ENCODE assay signal across 1 cellular context in genomic region chr22:45629469-45630089, GRCh38.
TF ChIP-seq lines count a peak whose summit lies in the region.

No MANE protein-coding gene starts in this region.

TF ChIP-seq in HepG2, 621 proteins besides CTCF, POLR2A, EP300 and RAD21 (continued from another document and continues in another):
- peak; percentile 26; the same call in 1 of the 2 replicates for TF ChIP-seq HNF1B (CRISPR knock-in tag; IDR thresholded peaks at IDR 0.05)
- TF ChIP-seq CHCHD3 (CRISPR knock-in tag; IDR thresholded peaks at IDR 0.05): no peak
- no peak for TF ChIP-seq NFYB (CRISPR knock-in tag; IDR thresholded peaks at IDR 0.05)
- TF ChIP-seq ZNF709 (CRISPR knock-in tag; IDR thresholded peaks at IDR 0.05): no peak
- TF ChIP-seq ZBTB7B (CRISPR knock-in tag; IDR thresholded peaks at IDR 0.05): peak; percentile 63; the same call in 1 of the 2 replicates
- no peak for TF ChIP-seq REL (CRISPR knock-in tag; conservative IDR thresholded peaks at IDR 0.05)
- no peak for TF ChIP-seq ADNP (CRISPR knock-in tag; IDR thresholded peaks at IDR 0.05)
- no peak for TF ChIP-seq ZNF326 (CRISPR knock-in tag; IDR thresholded peaks at IDR 0.05; ENCODE audit: borderline replicate concordance)
- TF ChIP-seq MED8 (CRISPR knock-in tag; IDR thresholded peaks at IDR 0.05; ENCODE audit: insufficient replicate concordance): no peak
- TF ChIP-seq PLSCR1 (CRISPR knock-in tag; IDR thresholded peaks at IDR 0.05; ENCODE audit: borderline replicate concordance): no peak
- TF ChIP-seq EZH2 (conservative IDR thresholded peaks at IDR 0.05; ENCODE audit: low read depth, low read length): no peak
- TF ChIP-seq ZNF512B (CRISPR knock-in tag; IDR thresholded peaks at IDR 0.05; ENCODE audit: borderline replicate concordance): 0 out of 2 replicates have a peak, but pooled peaks have one; percentile 29
- TF ChIP-seq IRF2 (CRISPR knock-in tag; IDR thresholded peaks at IDR 0.05): 0 out of 2 replicates have a peak, but pooled peaks have one; percentile 26
- no peak for TF ChIP-seq CCAR2 (optimal IDR thresholded peaks at IDR 0.05; ENCODE audit: low read depth, low read length)
- no peak for TF ChIP-seq IKZF4 (CRISPR knock-in tag; IDR thresholded peaks at IDR 0.05; ENCODE audit: borderline replicate concordance, low read depth, not compliant biosample characterization)
- TF ChIP-seq FOXO4 (CRISPR knock-in tag; conservative IDR thresholded peaks at IDR 0.05): no peak
- TF ChIP-seq ATF4 (CRISPR knock-in tag; IDR thresholded peaks at IDR 0.05): no peak
- no peak for TF ChIP-seq NR3C1 (CRISPR knock-in tag; IDR thresholded peaks at IDR 0.05)
- no peak for TF ChIP-seq CBX2 (IDR thresholded peaks at IDR 0.05; ENCODE audit: low read depth, low read length)
- no peak for TF ChIP-seq CBX2 (CRISPR knock-in tag; IDR thresholded peaks at IDR 0.05; ENCODE audit: low read depth)
- TF ChIP-seq SCMH1 (CRISPR knock-in tag; IDR thresholded peaks at IDR 0.05; ENCODE audit: borderline replicate concordance): no peak
- no peak for TF ChIP-seq TBL1XR1 (IDR thresholded peaks at IDR 0.05; ENCODE audit: borderline replicate concordance, low read length, partially characterized antibody)
- TF ChIP-seq ZMAT5 (CRISPR knock-in tag; IDR thresholded peaks at IDR 0.05; ENCODE audit: borderline replicate concordance, low read depth): no peak
- TF ChIP-seq ZNF576 (CRISPR knock-in tag; IDR thresholded peaks at IDR 0.05): no peak
- TF ChIP-seq SKIL (CRISPR knock-in tag; IDR thresholded peaks at IDR 0.05; ENCODE audit: borderline replicate concordance): peak; percentile 78
- TF ChIP-seq ZNF549 (CRISPR knock-in tag; IDR thresholded peaks at IDR 0.05): no peak
- no peak for TF ChIP-seq ZNF230 (CRISPR knock-in tag; IDR thresholded peaks at IDR 0.05)
- no peak for TF ChIP-seq ZNF253 (CRISPR knock-in tag; IDR thresholded peaks at IDR 0.05; ENCODE audit: borderline replicate concordance)
- no peak for TF ChIP-seq ZNF7 (CRISPR knock-in tag; IDR thresholded peaks at IDR 0.05)
- TF ChIP-seq TBX2 (CRISPR knock-in tag; IDR thresholded peaks at IDR 0.05; ENCODE audit: borderline replicate concordance): peak; percentile 70
- no peak for TF ChIP-seq ZMAT3 (CRISPR knock-in tag; conservative IDR thresholded peaks at IDR 0.05)
- TF ChIP-seq HINFP (CRISPR knock-in tag; IDR thresholded peaks at IDR 0.05; ENCODE audit: low read depth): 0 out of 2 replicates have a peak, but pooled peaks have one; percentile 29
- no peak for TF ChIP-seq HOXA9 (CRISPR knock-in tag; IDR thresholded peaks at IDR 0.05; ENCODE audit: borderline replicate concordance)
- no peak for TF ChIP-seq ZNF142 (CRISPR knock-in tag; IDR thresholded peaks at IDR 0.05)
- no peak for TF ChIP-seq SMC3 (IDR thresholded peaks at IDR 0.05; ENCODE audit: low read length)
- no peak for TF ChIP-seq LCORL (IDR thresholded peaks at IDR 0.05)
- peak; percentile 44; the same call in 1 of the 2 replicates for TF ChIP-seq LCORL (CRISPR knock-in tag; IDR thresholded peaks at IDR 0.05)
- no peak for TF ChIP-seq RBM22 (optimal IDR thresholded peaks at IDR 0.05; ENCODE audit: low read length)
- TF ChIP-seq TFDP1 (CRISPR knock-in tag; IDR thresholded peaks at IDR 0.05; ENCODE audit: borderline replicate concordance): peak; percentile 43; the same call in 1 of the 2 replicates
- no peak for TF ChIP-seq ZSCAN31 (CRISPR knock-in tag; IDR thresholded peaks at IDR 0.05; ENCODE audit: low read depth)
- TF ChIP-seq CEBPB (IDR thresholded peaks at IDR 0.05; ENCODE audit: borderline replicate concordance, low read depth, low read length): no peak
- no peak for TF ChIP-seq RFX5 (IDR thresholded peaks at IDR 0.05; ENCODE audit: low read depth, low read length)
- TF ChIP-seq ZNF354B (CRISPR knock-in tag; IDR thresholded peaks at IDR 0.05): no peak
